ENCODE assay signal across 12 cellular contexts in genomic region chr15:100878601-100879000, GRCh38. TPM values are rescaled to one million over a fixed set of nuclear protein-coding genes. Genes with fewer than 3 reads are reported as not detected.
DNase-seq lines count a peak whose midpoint lies in the region; ATAC-seq and TF ChIP-seq lines count a peak whose summit lies in the region.
"Had no signal": no experiment of that assay in that cellular context is flagged by ENCODE, and none has a peak within 500 bp of the region (broad histone marks: within the 10 kb centered on the region; RNA-seq: fewer than 3 reads in every experiment).

No MANE protein-coding gene starts in this region.

- no peak for TF ChIP-seq CTCF in transverse colon (IDR thresholded peaks at IDR 0.05)

- no peak for DNase-seq in activated naive CD4-positive, alpha-beta T cell treated with anti-CD3 and anti-CD28 coated beads, Interleukin-2, amount 10 ng/mL, durations not matched to agents 7 days and 5 days
- DNase-seq in activated naive CD4-positive, alpha-beta T cell (lab: John Stamatoyannopoulos, UW): no peak
- DNase-seq in adipocyte (ENCODE audit: low read depth) (no peak), left kidney (ENCODE audit: low read depth, low spot score) (peak; percentile 68), transverse colon (no peak), epidermal melanocyte (ENCODE audit: insufficient read length, low spot score) (no peak)
- DNase-seq: NCI-H2107; nucleus accumbens; stimulated activated naive CD4-positive, alpha-beta T cell treated with Interleukin-2 at 50 U/mL for 16 hours had no signal

- in situ Hi-C loops in transverse colon (cut with MboI; ENCODE audit: low pct_ligation_motif_present in 1 of 4, low pct_unique_long_range_greater_than_20kb in 1 of 4, low sequenced_read_pairs in 3 of 4): loop anchor here in 1 of 4 donors (10.0 kb wide), 1 partner anchor 254 kb away; no protein-coding TSS in a partner anchor

- TF ChIP-seq POLR2A in transverse colon (IDR thresholded peaks at IDR 0.05): no peak

- no peaks in the 10 kb centered on the region for H3K9me3 Mint-ChIP-seq in activated naive CD4-positive, alpha-beta T cell treated with anti-CD3 and anti-CD28 coated beads, Interleukin-2, amount 10 ng/mL, durations not matched to agents 7 days and 5 days

- H3K4me1 Mint-ChIP-seq in activated naive CD4-positive, alpha-beta T cell treated with anti-CD3 and anti-CD28 coated beads, Interleukin-2, amount 10 ng/mL, durations not matched to agents 7 days and 5 days: peaks cover 10% of the 10 kb centered on the region

- no peak for ATAC-seq in GM21423 (IDR thresholded peaks at IDR 0.05; ENCODE audit: unreplicated experiment)
- no peak for ATAC-seq in GM21390 (IDR thresholded peaks at IDR 0.05; ENCODE audit: unreplicated experiment)

- no peak overlapping the region for H3K27ac Mint-ChIP-seq in activated naive CD4-positive, alpha-beta T cell treated with anti-CD3 and anti-CD28 coated beads, Interleukin-2, amount 10 ng/mL, durations not matched to agents 7 days and 5 days

- H3K27me3 ChIP-seq in adipocyte (replicated peaks; ENCODE audit: control insufficient read depth, insufficient read depth, low read length): no peaks in the 10 kb centered on the region
- H3K27me3 ChIP-seq in transverse colon: peaks cover 63% of the 10 kb centered on the region

- H3K4me3 Mint-ChIP-seq in activated naive CD4-positive, alpha-beta T cell treated with anti-CD3 and anti-CD28 coated beads, Interleukin-2, amount 10 ng/mL, durations not matched to agents 7 days and 5 days: peak overlapping the region; percentile 53

- WGBS in transverse colon (ENCODE audit: low coverage in 1 of 2), 2 donors: 56 to 61% methylated on average over 11 to 12 of the region's 12 CpGs

- H3K4me3 ChIP-seq in adipocyte (ENCODE audit: low read length): peak overlapping the region; percentile 71
- peak overlapping the region in 3 of 4 donors; percentile 40 to 60 (median 50) for H3K4me3 ChIP-seq in transverse colon

- no peak for TF ChIP-seq EP300 in transverse colon (IDR thresholded peaks at IDR 0.05; ENCODE audit: low read depth)

- H3K9me3 ChIP-seq in adipocyte (ENCODE audit: control insufficient read depth, low read length) (no peaks in the 10 kb centered on the region), transverse colon (no peaks in the 10 kb centered on the region)

- CTCF ChIA-PET in activated naive CD4-positive, alpha-beta T cell treated with anti-CD3 and anti-CD28 coated beads, Interleukin-2, amount 10 ng/mL, durations not matched to agents 7 days and 5 days (lab: Charles Lee): interaction anchor here (0.8 to 1.1 kb wide), 3 partner anchors 38 to 128 kb away, joined by 3 read pairs; partner anchors contain the start of gene LRRK1

- intact Hi-C loops in transverse colon (cut with DNase I; ENCODE audit: low total_unique reads): no loop called here

- H3K27ac ChIP-seq in transverse colon: peak overlapping the region in 1 of 4 donors; percentile 21
- H3K27ac ChIP-seq: C4-2B had no signal

- peaks cover 14% of the 10 kb centered on the region for H3K4me1 ChIP-seq in adipocyte (ENCODE audit: control insufficient read depth, insufficient read depth, low read length)
- H3K4me1 ChIP-seq in transverse colon: peaks cover 0 to 18% (median 10%) of the 10 kb centered on the region in 4 donors

- no peaks in the 10 kb centered on the region for H3K36me3 Mint-ChIP-seq in activated naive CD4-positive, alpha-beta T cell treated with anti-CD3 and anti-CD28 coated beads, Interleukin-2, amount 10 ng/mL, durations not matched to agents 7 days and 5 days

- peaks cover 78% of the 10 kb centered on the region for H3K27me3 Mint-ChIP-seq in activated naive CD4-positive, alpha-beta T cell treated with anti-CD3 and anti-CD28 coated beads, Interleukin-2, amount 10 ng/mL, durations not matched to agents 7 days and 5 days

- peak overlapping the region; percentile 71 for H3K9ac ChIP-seq in adipocyte (ENCODE audit: low read length)

- H3K36me3 ChIP-seq in adipocyte (ENCODE audit: control insufficient read depth, insufficient read depth, low read length, severe bottlenecking): peaks cover 2% of the 10 kb centered on the region
- H3K36me3 ChIP-seq in transverse colon: no peaks in the 10 kb centered on the region

RNA-seq across cellular contexts. Expression of gene ALDH1A3, which starts 1.0 kb away (rescaled TPM):
- 10 to 100 TPM in 3 of 4 donors, 1 to 10 TPM in 1; 6.7 to 39.4 (median 17.9) TPM for total RNA-seq in transverse colon

RNA-seq across cellular contexts. Expression of gene LRRK1, which starts 40.6 kb away (rescaled TPM):
- total RNA-seq in transverse colon: 100 to 1,000 TPM in 2 of 4 donors, 10 to 100 TPM in 2; 52.7 to 107 (median 82.7) TPM
